Comparison of ENCODE assay signal across 11 cellular contexts in the genomic region with DNA sequence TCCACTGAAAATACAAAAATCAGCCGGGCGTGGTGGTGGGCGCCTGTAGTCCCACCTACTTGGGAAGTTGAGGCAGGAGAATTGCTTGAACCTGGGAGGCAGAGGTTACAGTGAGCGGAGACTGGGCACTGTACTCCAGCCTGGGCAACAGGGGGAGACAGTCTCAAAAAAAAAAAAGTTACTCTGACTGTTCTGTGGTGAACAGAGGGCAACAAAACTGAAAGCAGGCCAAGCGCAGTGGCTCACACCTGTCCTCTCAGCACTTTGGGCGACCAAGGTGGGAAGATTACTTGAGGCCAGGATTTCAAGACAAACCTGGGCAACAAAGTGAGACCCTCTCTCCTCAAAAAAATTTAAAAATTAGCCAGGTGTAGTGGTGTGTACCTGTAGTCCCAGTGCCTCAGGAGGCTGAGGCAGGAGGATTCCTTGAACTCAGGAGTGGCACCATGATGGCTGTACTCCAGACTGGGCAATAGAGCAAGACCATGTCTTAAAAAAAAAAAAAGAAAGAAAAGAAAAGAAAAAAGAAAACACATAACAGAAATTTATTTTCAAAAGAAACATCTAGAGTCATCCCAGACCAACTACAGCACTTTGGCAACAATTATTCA. TPM values are rescaled to one million over a fixed set of nuclear protein-coding genes. Genes with fewer than 3 reads are reported as not detected.
A peak's percentile ranks its signal among the peaks of the same experiment; 100 is the strongest.
DNase-seq lines count a peak whose midpoint lies in the region; ATAC-seq and TF ChIP-seq lines count a peak whose summit lies in the region.
"Had no signal": no experiment of that assay in that cellular context is flagged by ENCODE, and none has a peak within 500 bp of the region (broad histone marks: within the 10 kb centered on the region; RNA-seq: fewer than 3 reads in every experiment).

No MANE protein-coding gene starts in this region.

- H3K4me3 ChIP-seq in tibial nerve, result no peak overlapping the region
- H3K4me3 ChIP-seq: vagina had no signal

- no peaks in the 10 kb centered on the region; the same call in 1 of the 2 replicates for H3K36me3 Mint-ChIP-seq in HFFc6 (ENCODE audit: low read depth)
- H3K36me3 Mint-ChIP-seq in glutamatergic neuron (ENCODE audit: unreplicated experiment), result no peaks in the 10 kb centered on the region
- H3K36me3 Mint-ChIP-seq: CD8-positive, alpha-beta memory T cell had no signal

- DNase-seq in HFFc6, result no peak
- no peak for DNase-seq in glutamatergic neuron
- no peak for DNase-seq in NOMO-1 treated with dmso at 0.1 percent for 144 hours (lab: John Stamatoyannopoulos, UW; ENCODE audit: unreplicated experiment)
- no peak for DNase-seq in tibial nerve (ENCODE audit: low spot score in 2 of 2)
- no peak for DNase-seq in substantia nigra (lab: John Stamatoyannopoulos, UW)
- DNase-seq: CD8-positive, alpha-beta memory T cell; NCI-H2227 treated with DMSO at 0.1 percent for 48 hours had no signal

- H3K27me3 ChIP-seq in tibial nerve, result no peaks in the 10 kb centered on the region
- H3K27me3 ChIP-seq: vagina had no signal

- TF ChIP-seq CTCF in GM12874 (IDR thresholded peaks at IDR 0.05; ENCODE audit: insufficient read depth, low read depth, low read length) (peak; percentile 26; the same call in 1 of the 2 replicates), HFFc6 (IDR thresholded peaks at IDR 0.05) (peak; percentile 36), glutamatergic neuron (IDR thresholded peaks at IDR 0.05; ENCODE audit: partially characterized antibody, unreplicated experiment) (no peak), tibial nerve (IDR thresholded peaks at IDR 0.05) (no peak)

- H3K27me3 Mint-ChIP-seq in HFFc6 (ENCODE audit: insufficient read depth) (no peaks in the 10 kb centered on the region; the same call in 1 of the 2 replicates), glutamatergic neuron (ENCODE audit: unreplicated experiment) (no peaks in the 10 kb centered on the region)
- H3K27me3 Mint-ChIP-seq: CD8-positive, alpha-beta memory T cell had no signal

- WGBS in tibial nerve, 2 donors, result 96 to 98% methylated on average over 6 of the region's 6 CpGs

- peaks cover 0 to 13% (median 0%) of the 10 kb centered on the region in 3 donors for H3K36me3 ChIP-seq in tibial nerve
- H3K36me3 ChIP-seq: vagina had no signal

- TF ChIP-seq POLR2A in tibial nerve (IDR thresholded peaks at IDR 0.05), result no peak

- ATAC-seq in SK-N-SH treated with all-trans-retinoic acid at 6 μM for 48 hours (peak; percentile 74), HG03469 (IDR thresholded peaks at IDR 0.05; ENCODE audit: unreplicated experiment) (no peak)

- TF ChIP-seq EP300 in tibial nerve (IDR thresholded peaks at IDR 0.05), result no peak

- H3K4me1 Mint-ChIP-seq in HFFc6 (ENCODE audit: low read depth) (no peaks in the 10 kb centered on the region), glutamatergic neuron (ENCODE audit: low read depth, unreplicated experiment) (peaks cover 8% of the 10 kb centered on the region)

- H3K9me3 Mint-ChIP-seq in HFFc6 (no peaks in the 10 kb centered on the region), glutamatergic neuron (ENCODE audit: unreplicated experiment) (peaks cover 2% of the 10 kb centered on the region)
- H3K9me3 Mint-ChIP-seq: CD8-positive, alpha-beta memory T cell had no signal

- H3K4me3 Mint-ChIP-seq in HFFc6, result no peak overlapping the region
- no peak overlapping the region for H3K4me3 Mint-ChIP-seq in glutamatergic neuron (ENCODE audit: unreplicated experiment)
- H3K4me3 Mint-ChIP-seq: CD8-positive, alpha-beta memory T cell had no signal

- H3K27ac Mint-ChIP-seq in HFFc6, result no peak overlapping the region
- peak overlapping the region; percentile 28 for H3K27ac Mint-ChIP-seq in glutamatergic neuron (ENCODE audit: unreplicated experiment)
- H3K27ac Mint-ChIP-seq: CD8-positive, alpha-beta memory T cell had no signal

- H3K4me1 ChIP-seq in tibial nerve, result no peaks in the 10 kb centered on the region
- H3K4me1 ChIP-seq: vagina had no signal

- H3K27ac ChIP-seq in tibial nerve, result no peak overlapping the region
- H3K27ac ChIP-seq in substantia nigra (ENCODE audit: low read depth, low read length, poor library complexity, severe bottlenecking), result no peak overlapping the region
- H3K27ac ChIP-seq: vagina had no signal

- H3K9me3 ChIP-seq in tibial nerve, result no peaks in the 10 kb centered on the region
- H3K9me3 ChIP-seq: vagina had no signal

TF ChIP-seq in SK-N-SH treated with all-trans-retinoic acid at 6 μM for 48 hours, 23 proteins besides CTCF, POLR2A, EP300 and RAD21:
- TF ChIP-seq ZFP30 (CRISPR knock-in tag; IDR thresholded peaks at IDR 0.05), result no peak
- TF ChIP-seq CSDC2 (CRISPR knock-in tag; IDR thresholded peaks at IDR 0.05), result no peak
- TF ChIP-seq SNAI2 (CRISPR knock-in tag; IDR thresholded peaks at IDR 0.05), result no peak
- no peak for TF ChIP-seq RARB (CRISPR knock-in tag; IDR thresholded peaks at IDR 0.05)
- TF ChIP-seq ZC3H10 (CRISPR knock-in tag; IDR thresholded peaks at IDR 0.05), result no peak
- no peak for TF ChIP-seq PPARA (CRISPR knock-in tag; IDR thresholded peaks at IDR 0.05; ENCODE audit: borderline replicate concordance)
- TF ChIP-seq, protein P1, sequence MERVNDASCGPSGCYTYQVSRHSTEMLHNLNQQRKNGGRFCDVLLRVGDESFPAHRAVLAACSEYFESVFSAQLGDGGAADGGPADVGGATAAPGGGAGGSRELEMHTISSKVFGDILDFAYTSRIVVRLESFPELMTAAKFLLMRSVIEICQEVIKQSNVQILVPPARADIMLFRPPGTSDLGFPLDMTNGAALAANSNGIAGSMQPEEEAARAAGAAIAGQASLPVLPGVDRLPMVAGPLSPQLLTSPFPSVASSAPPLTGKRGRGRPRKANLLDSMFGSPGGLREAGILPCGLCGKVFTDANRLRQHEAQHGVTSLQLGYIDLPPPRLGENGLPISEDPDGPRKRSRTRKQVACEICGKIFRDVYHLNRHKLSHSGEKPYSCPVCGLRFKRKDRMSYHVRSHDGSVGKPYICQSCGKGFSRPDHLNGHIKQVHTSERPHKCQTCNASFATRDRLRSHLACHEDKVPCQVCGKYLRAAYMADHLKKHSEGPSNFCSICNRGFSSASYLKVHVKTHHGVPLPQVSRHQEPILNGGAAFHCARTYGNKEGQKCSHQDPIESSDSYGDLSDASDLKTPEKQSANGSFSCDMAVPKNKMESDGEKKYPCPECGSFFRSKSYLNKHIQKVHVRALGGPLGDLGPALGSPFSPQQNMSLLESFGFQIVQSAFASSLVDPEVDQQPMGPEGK (CRISPR knock-in tag; IDR thresholded peaks at IDR 0.05; ENCODE audit: borderline replicate concordance), result no peak

RNA-seq across cellular contexts. Expression of a gene that starts 13.6 kb away (rescaled TPM):
- total RNA-seq in HFFc6 (2021; fragmentation: NEBNext Ultra II Directional; extraction: Animal tissue kit (Norgen Biotek cat#: 25700)), result 1,000 to 10,000 TPM in 1 of 6 experiments, 100 to 1,000 TPM in 5; 820 to 1,001 (median 831) TPM
- total RNA-seq in glutamatergic neuron (ENCODE audit: unreplicated experiment) (772 TPM), tibial nerve (100 to 1,000 TPM; 232 to 245 (median 243) TPM)

Comparison
In these comparisons a context has a peak if more than half of its experiments do, and no peak if none do; other contexts are left out.
1. CTCF ChIP-seq: peak in GM12874 (single experiment) and HFFc6 (single experiment); none in glutamatergic neuron (single experiment) and tibial nerve (0 of 5).